Comparison of ENCODE assay signal across 22 cellular contexts in the genomic region with DNA sequence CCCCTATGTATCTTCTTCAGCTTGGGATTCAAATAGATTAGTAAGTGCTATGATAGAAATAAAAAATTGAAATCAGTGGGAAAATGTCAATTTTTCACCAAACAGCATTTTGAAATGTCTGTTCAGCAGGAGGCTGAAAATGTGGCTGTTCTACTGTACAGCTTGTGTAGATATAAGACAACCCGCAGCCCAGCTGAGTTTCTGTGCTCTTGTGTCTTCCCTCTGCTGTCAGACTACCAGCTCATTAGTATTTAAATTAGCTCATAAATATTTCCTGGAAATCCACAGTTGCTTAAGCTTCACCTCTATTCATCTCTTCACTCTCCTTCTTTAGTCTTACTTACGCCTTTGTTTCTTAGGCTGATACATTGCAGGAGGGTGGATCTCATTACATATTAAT.
"Had no signal": no experiment of that assay in that cellular context is flagged by ENCODE, and none has a peak within 500 bp of the region (broad histone marks: within the 10 kb centered on the region; RNA-seq: fewer than 3 reads in every experiment).

No MANE protein-coding gene starts in this region.

- H3K4me3 ChIP-seq: adrenal gland, heart right ventricle, lung, right atrium auricular region had no signal

- H3K27ac Mint-ChIP-seq: activated CD4-positive, alpha-beta T cell treated with anti-CD3 and anti-CD28 coated beads for 36 hours; activated naive CD4-positive, alpha-beta T cell treated with anti-CD3 and anti-CD28 coated beads for 36 hours; activated naive CD8-positive, alpha-beta T cell treated with anti-CD3 and anti-CD28 coated beads for 36 hours; effector memory CD8-positive, alpha-beta T cell; nephron progenitor cell had no signal

- H3K9me3 Mint-ChIP-seq: activated naive CD4-positive, alpha-beta T cell treated with anti-CD3 and anti-CD28 coated beads for 36 hours; activated naive CD8-positive, alpha-beta T cell treated with anti-CD3 and anti-CD28 coated beads for 36 hours; effector memory CD8-positive, alpha-beta T cell; nephron progenitor cell had no signal

- H3K4me1 Mint-ChIP-seq: activated CD4-positive, alpha-beta T cell treated with anti-CD3 and anti-CD28 coated beads for 36 hours; activated naive CD8-positive, alpha-beta T cell treated with anti-CD3 and anti-CD28 coated beads for 36 hours had no signal

- H3K27ac ChIP-seq: adrenal gland, brain microvascular endothelial cell, right atrium auricular region had no signal

- H3K9me3 ChIP-seq: adrenal gland, heart right ventricle, right atrium auricular region had no signal

- H3K27me3 ChIP-seq: adrenal gland, brain microvascular endothelial cell, right atrium auricular region had no signal

- H3K36me3 Mint-ChIP-seq: activated naive CD8-positive, alpha-beta T cell treated with anti-CD3 and anti-CD28 coated beads for 36 hours had no signal

- H3K36me3 ChIP-seq: adrenal gland, brain microvascular endothelial cell, heart right ventricle, right atrium auricular region had no signal

- H3K4me1 ChIP-seq: right atrium auricular region had no signal

- DNase-seq: activated CD4-positive, alpha-beta T cell treated with anti-CD3 and anti-CD28 coated beads for 36 hours; activated CD4-positive, alpha-beta T cell treated with anti-CD3 and anti-CD28 coated beads, Interleukin-2, amount 50 U/mL, for 4 hours; activated CD4-positive, CD25-positive, alpha-beta regulatory T cell; activated effector memory CD4-positive, alpha-beta T cell treated with Interleukin-2 at 50 U/mL for 16 hours; activated naive CD4-positive, alpha-beta T cell treated with anti-CD3 and anti-CD28 coated beads for 36 hours; activated naive CD8-positive, alpha-beta T cell treated with anti-CD3 and anti-CD28 coated beads for 36 hours; activated T-cell treated with anti-CD3 and anti-CD28 coated beads for 4 hours; adrenal gland; aorta; brain microvascular endothelial cell; cortex of kidney; effector memory CD8-positive, alpha-beta T cell; kidney glomerular epithelial cell; mesendoderm; nephron progenitor cell; occipital lobe; stimulated activated CD4-positive, alpha-beta T cell treated with anti-CD3 and anti-CD28 coated beads, Interleukin-15, amount 100 ng/mL, for 24 hours; stimulated activated naive CD4-positive, alpha-beta T cell; trophoblast cell had no signal

- H3K4me3 Mint-ChIP-seq: activated CD4-positive, alpha-beta T cell treated with anti-CD3 and anti-CD28 coated beads for 36 hours; activated naive CD4-positive, alpha-beta T cell treated with anti-CD3 and anti-CD28 coated beads for 36 hours; activated naive CD8-positive, alpha-beta T cell treated with anti-CD3 and anti-CD28 coated beads for 36 hours; effector memory CD8-positive, alpha-beta T cell; nephron progenitor cell had no signal
